1 cellular context compared by ENCODE assay signal in the genomic region with DNA sequence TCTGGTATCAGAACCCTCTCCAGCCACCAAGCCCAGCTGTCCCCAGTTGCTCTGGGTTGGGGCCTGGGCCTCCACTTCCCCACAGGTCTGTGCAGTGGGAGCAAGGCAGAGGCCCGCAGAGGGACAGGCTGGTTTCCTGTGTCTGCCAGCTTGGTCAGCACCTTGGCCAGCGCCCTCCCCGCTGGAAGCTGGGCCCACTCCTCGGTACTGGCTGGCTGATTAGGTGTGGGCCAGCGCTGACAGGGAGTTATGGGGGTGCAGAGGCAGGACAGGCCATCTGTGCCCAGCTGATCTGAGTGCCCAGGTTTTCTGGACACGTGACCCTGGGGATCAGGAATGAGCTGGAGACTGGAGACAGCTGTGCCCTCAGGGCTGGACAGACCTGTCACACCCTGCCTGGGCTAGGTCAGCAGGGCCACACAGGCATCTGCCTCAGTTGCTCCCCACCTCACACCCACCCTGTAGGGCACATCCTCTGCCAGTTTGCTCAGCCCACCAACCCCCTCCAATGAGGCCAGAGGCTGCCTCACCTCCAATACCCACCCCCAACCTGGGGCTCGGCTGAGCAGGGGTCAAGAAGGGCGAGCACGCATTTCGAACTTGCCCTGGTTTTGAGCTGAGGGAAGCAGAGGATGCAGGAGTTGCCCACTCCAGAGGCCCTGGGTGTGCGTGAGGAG.
TF ChIP-seq lines count a peak whose summit lies in the region.

No MANE protein-coding gene starts in this region.

TF ChIP-seq in HepG2, 621 proteins besides CTCF, POLR2A, EP300 and RAD21 (continued from another document and continues in another):
- TF ChIP-seq, protein P1, sequence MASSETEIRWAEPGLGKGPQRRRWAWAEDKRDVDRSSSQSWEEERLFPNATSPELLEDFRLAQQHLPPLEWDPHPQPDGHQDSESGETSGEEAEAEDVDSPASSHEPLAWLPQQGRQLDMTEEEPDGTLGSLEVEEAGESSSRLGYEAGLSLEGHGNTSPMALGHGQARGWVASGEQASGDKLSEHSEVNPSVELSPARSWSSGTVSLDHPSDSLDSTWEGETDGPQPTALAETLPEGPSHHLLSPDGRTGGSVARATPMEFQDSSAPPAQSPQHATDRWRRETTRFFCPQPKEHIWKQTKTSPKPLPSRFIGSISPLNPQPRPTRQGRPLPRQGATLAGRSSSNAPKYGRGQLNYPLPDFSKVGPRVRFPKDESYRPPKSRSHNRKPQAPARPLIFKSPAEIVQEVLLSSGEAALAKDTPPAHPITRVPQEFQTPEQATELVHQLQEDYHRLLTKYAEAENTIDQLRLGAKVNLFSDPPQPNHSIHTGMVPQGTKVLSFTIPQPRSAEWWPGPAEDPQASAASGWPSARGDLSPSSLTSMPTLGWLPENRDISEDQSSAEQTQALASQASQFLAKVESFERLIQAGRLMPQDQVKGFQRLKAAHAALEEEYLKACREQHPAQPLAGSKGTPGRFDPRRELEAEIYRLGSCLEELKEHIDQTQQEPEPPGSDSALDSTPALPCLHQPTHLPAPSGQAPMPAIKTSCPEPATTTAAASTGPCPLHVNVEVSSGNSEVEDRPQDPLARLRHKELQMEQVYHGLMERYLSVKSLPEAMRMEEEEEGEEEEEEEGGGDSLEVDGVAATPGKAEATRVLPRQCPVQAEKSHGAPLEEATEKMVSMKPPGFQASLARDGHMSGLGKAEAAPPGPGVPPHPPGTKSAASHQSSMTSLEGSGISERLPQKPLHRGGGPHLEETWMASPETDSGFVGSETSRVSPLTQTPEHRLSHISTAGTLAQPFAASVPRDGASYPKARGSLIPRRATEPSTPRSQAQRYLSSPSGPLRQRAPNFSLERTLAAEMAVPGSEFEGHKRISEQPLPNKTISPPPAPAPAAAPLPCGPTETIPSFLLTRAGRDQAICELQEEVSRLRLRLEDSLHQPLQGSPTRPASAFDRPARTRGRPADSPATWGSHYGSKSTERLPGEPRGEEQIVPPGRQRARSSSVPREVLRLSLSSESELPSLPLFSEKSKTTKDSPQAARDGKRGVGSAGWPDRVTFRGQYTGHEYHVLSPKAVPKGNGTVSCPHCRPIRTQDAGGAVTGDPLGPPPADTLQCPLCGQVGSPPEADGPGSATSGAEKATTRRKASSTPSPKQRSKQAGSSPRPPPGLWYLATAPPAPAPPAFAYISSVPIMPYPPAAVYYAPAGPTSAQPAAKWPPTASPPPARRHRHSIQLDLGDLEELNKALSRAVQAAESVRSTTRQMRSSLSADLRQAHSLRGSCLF (CRISPR knock-in tag; IDR thresholded peaks at IDR 0.05; ENCODE audit: borderline replicate concordance) = 0 out of 2 replicates have a peak, but pooled peaks have one; percentile 88
- peak; percentile 80; the same call in 1 of the 2 replicates for TF ChIP-seq ZNF790 (CRISPR knock-in tag; IDR thresholded peaks at IDR 0.05; ENCODE audit: borderline replicate concordance)
- TF ChIP-seq, protein P2, sequence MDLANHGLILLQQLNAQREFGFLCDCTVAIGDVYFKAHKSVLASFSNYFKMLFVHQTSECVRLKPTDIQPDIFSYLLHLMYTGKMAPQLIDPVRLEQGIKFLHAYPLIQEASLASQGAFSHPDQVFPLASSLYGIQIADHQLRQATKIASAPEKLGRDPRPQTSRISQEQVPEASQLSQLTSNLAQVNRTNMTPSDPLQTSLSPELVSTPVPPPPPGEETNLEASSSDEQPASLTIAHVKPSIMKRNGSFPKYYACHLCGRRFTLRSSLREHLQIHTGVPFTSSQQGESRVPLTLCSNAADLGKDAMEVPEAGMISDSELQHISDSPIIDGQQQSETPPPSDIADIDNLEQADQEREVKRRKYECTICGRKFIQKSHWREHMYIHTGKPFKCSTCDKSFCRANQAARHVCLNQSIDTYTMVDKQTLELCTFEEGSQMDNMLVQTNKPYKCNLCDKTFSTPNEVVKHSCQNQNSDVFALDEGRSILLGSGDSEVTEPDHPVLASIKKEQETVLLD (CRISPR knock-in tag; IDR thresholded peaks at IDR 0.05; ENCODE audit: low read depth) = peak; percentile 33; the same call in 1 of the 2 replicates
- peak; percentile 14 for TF ChIP-seq SKI (IDR thresholded peaks at IDR 0.05; ENCODE audit: partially characterized antibody)
- peak; percentile 45; the same call in 1 of the 2 replicates for TF ChIP-seq KAT8 (CRISPR knock-in tag; IDR thresholded peaks at IDR 0.05)
- peak; percentile 24 for TF ChIP-seq XRCC5 (optimal IDR thresholded peaks at IDR 0.05; ENCODE audit: low read length)
- no peak for TF ChIP-seq IKZF1 (IDR thresholded peaks at IDR 0.05)
- no peak for TF ChIP-seq SRSF1 (optimal IDR thresholded peaks at IDR 0.05; ENCODE audit: low read depth, low read length)
- TF ChIP-seq ZNF207 (IDR thresholded peaks at IDR 0.05; ENCODE audit: borderline replicate concordance) = no peak
- peak; percentile 84; the same call in 1 of the 2 replicates for TF ChIP-seq HOXA5 (CRISPR knock-in tag; IDR thresholded peaks at IDR 0.05)
- TF ChIP-seq FOXC1 (CRISPR knock-in tag; IDR thresholded peaks at IDR 0.05; ENCODE audit: borderline replicate concordance) = 0 out of 2 replicates have a peak, but pooled peaks have one; percentile 47
- no peak for TF ChIP-seq NPAS2 (CRISPR knock-in tag; IDR thresholded peaks at IDR 0.05; ENCODE audit: borderline replicate concordance)
- TF ChIP-seq, protein P3, sequence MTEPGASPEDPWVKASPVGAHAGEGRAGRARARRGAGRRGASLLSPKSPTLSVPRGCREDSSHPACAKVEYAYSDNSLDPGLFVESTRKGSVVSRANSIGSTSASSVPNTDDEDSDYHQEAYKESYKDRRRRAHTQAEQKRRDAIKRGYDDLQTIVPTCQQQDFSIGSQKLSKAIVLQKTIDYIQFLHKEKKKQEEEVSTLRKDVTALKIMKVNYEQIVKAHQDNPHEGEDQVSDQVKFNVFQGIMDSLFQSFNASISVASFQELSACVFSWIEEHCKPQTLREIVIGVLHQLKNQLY (CRISPR knock-in tag; IDR thresholded peaks at IDR 0.05) = peak; percentile 35; the same call in 1 of the 2 replicates
- peak; percentile 72 for TF ChIP-seq ELF3 (CRISPR knock-in tag; IDR thresholded peaks at IDR 0.05)
- TF ChIP-seq RARA (CRISPR knock-in tag; IDR thresholded peaks at IDR 0.05) = peak; percentile 59
- TF ChIP-seq, protein P4, sequence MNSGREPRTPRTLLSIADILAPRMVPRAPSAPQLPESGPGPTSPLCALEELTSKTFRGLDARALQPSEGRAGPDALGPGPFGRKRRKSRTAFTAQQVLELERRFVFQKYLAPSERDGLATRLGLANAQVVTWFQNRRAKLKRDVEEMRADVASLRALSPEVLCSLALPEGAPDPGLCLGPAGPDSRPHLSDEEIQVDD (CRISPR knock-in tag; IDR thresholded peaks at IDR 0.05; ENCODE audit: borderline replicate concordance) = 0 out of 2 replicates have a peak, but pooled peaks have one; percentile 63
- TF ChIP-seq, protein P5, sequence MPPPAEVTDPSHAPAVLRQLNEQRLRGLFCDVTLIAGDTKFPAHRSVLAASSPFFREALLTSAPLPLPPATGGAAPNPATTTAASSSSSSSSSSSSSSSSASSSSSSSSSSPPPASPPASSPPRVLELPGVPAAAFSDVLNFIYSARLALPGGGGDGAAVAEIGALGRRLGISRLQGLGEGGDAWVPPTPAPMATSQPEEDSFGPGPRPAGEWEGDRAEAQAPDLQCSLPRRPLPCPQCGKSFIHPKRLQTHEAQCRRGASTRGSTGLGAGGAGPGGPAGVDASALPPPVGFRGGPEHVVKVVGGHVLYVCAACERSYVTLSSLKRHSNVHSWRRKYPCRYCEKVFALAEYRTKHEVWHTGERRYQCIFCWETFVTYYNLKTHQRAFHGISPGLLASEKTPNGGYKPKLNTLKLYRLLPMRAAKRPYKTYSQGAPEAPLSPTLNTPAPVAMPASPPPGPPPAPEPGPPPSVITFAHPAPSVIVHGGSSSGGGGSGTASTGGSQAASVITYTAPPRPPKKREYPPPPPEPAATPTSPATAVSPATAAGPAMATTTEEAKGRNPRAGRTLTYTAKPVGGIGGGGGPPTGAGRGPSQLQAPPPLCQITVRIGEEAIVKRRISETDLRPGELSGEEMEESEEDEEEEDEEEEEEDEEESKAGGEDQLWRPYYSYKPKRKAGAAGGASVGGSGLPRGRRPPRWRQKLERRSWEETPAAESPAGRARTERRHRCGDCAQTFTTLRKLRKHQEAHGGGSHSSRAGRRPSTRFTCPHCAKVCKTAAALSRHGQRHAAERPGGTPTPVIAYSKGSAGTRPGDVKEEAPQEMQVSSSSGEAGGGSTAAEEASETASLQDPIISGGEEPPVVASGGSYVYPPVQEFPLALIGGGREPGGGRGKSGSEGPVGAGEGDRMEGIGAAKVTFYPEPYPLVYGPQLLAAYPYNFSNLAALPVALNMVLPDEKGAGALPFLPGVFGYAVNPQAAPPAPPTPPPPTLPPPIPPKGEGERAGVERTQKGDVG (CRISPR knock-in tag; IDR thresholded peaks at IDR 0.05; ENCODE audit: borderline replicate concordance) = peak; percentile 31; the same call in 1 of the 2 replicates
- TF ChIP-seq, protein P6, sequence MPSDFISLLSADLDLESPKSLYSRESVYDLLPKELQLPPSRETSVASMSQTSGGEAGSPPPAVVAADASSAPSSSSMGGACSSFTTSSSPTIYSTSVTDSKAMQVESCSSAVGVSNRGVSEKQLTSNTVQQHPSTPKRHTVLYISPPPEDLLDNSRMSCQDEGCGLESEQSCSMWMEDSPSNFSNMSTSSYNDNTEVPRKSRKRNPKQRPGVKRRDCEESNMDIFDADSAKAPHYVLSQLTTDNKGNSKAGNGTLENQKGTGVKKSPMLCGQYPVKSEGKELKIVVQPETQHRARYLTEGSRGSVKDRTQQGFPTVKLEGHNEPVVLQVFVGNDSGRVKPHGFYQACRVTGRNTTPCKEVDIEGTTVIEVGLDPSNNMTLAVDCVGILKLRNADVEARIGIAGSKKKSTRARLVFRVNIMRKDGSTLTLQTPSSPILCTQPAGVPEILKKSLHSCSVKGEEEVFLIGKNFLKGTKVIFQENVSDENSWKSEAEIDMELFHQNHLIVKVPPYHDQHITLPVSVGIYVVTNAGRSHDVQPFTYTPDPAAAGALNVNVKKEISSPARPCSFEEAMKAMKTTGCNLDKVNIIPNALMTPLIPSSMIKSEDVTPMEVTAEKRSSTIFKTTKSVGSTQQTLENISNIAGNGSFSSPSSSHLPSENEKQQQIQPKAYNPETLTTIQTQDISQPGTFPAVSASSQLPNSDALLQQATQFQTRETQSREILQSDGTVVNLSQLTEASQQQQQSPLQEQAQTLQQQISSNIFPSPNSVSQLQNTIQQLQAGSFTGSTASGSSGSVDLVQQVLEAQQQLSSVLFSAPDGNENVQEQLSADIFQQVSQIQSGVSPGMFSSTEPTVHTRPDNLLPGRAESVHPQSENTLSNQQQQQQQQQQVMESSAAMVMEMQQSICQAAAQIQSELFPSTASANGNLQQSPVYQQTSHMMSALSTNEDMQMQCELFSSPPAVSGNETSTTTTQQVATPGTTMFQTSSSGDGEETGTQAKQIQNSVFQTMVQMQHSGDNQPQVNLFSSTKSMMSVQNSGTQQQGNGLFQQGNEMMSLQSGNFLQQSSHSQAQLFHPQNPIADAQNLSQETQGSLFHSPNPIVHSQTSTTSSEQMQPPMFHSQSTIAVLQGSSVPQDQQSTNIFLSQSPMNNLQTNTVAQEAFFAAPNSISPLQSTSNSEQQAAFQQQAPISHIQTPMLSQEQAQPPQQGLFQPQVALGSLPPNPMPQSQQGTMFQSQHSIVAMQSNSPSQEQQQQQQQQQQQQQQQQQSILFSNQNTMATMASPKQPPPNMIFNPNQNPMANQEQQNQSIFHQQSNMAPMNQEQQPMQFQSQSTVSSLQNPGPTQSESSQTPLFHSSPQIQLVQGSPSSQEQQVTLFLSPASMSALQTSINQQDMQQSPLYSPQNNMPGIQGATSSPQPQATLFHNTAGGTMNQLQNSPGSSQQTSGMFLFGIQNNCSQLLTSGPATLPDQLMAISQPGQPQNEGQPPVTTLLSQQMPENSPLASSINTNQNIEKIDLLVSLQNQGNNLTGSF (CRISPR knock-in tag; IDR thresholded peaks at IDR 0.05) = peak; percentile 75
- TF ChIP-seq, protein P7, sequence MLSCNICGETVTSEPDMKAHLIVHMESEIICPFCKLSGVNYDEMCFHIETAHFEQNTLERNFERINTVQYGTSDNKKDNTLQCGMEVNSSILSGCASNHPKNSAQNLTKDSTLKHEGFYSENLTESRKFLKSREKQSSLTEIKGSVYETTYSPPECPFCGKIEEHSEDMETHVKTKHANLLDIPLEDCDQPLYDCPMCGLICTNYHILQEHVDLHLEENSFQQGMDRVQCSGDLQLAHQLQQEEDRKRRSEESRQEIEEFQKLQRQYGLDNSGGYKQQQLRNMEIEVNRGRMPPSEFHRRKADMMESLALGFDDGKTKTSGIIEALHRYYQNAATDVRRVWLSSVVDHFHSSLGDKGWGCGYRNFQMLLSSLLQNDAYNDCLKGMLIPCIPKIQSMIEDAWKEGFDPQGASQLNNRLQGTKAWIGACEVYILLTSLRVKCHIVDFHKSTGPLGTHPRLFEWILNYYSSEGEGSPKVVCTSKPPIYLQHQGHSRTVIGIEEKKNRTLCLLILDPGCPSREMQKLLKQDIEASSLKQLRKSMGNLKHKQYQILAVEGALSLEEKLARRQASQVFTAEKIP (CRISPR knock-in tag; IDR thresholded peaks at IDR 0.05; ENCODE audit: borderline replicate concordance) = no peak
- 0 out of 2 replicates have a peak, but pooled peaks have one; percentile 32 for TF ChIP-seq ELF1 (CRISPR knock-in tag; IDR thresholded peaks at IDR 0.05)
- no peak for TF ChIP-seq MYC (CRISPR knock-in tag; IDR thresholded peaks at IDR 0.05; ENCODE audit: borderline replicate concordance)
- peak; percentile 41; the same call in 1 of the 2 replicates for TF ChIP-seq KDM5B (CRISPR knock-in tag; IDR thresholded peaks at IDR 0.05; ENCODE audit: borderline replicate concordance)
- TF ChIP-seq, protein P8, sequence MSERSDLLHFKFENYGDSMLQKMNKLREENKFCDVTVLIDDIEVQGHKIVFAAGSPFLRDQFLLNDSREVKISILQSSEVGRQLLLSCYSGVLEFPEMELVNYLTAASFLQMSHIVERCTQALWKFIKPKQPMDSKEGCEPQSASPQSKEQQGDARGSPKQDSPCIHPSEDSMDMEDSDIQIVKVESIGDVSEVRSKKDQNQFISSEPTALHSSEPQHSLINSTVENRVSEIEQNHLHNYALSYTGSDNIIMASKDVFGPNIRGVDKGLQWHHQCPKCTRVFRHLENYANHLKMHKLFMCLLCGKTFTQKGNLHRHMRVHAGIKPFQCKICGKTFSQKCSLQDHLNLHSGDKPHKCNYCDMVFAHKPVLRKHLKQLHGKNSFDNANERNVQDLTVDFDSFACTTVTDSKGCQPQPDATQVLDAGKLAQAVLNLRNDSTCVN (CRISPR knock-in tag; IDR thresholded peaks at IDR 0.05; ENCODE audit: borderline replicate concordance) = peak; percentile 79; the same call in 1 of the 2 replicates
- TF ChIP-seq ZNF251 (CRISPR knock-in tag; IDR thresholded peaks at IDR 0.05) = 0 out of 2 replicates have a peak, but pooled peaks have one; percentile 30
- no peak for TF ChIP-seq MAZ (IDR thresholded peaks at IDR 0.05; ENCODE audit: borderline replicate concordance, low read depth, low read length)
- TF ChIP-seq MAZ (CRISPR knock-in tag; IDR thresholded peaks at IDR 0.05; ENCODE audit: low read depth) = 0 out of 2 replicates have a peak, but pooled peaks have one; percentile 31
- 0 out of 2 replicates have a peak, but pooled peaks have one; percentile 37 for TF ChIP-seq PPARG (CRISPR knock-in tag; conservative IDR thresholded peaks at IDR 0.05)
- TF ChIP-seq TSC22D2 (CRISPR knock-in tag; IDR thresholded peaks at IDR 0.05; ENCODE audit: borderline replicate concordance) = peak; percentile 96
- TF ChIP-seq ZNF205 (CRISPR knock-in tag; IDR thresholded peaks at IDR 0.05) = peak; percentile 73; the same call in 1 of the 2 replicates
